In genomic region chr15:66798426-66799061, GRCh38 we compare ENCODE assay signal across 16 cellular contexts.
DNase-seq lines count a peak whose midpoint lies in the region; ATAC-seq and TF ChIP-seq lines count a peak whose summit lies in the region.
"Had no signal": no experiment of that assay in that cellular context is flagged by ENCODE, and none has a peak within 500 bp of the region (broad histone marks: within the 10 kb centered on the region; RNA-seq: fewer than 3 reads in every experiment).

No MANE protein-coding gene starts in this region.

- H3K27me3 ChIP-seq in skeletal muscle satellite cell (ENCODE audit: control insufficient read depth, insufficient read depth, low read length) = no peaks in the 10 kb centered on the region

- ATAC-seq in SK-N-SH treated with all-trans-retinoic acid at 6 μM for 48 hours (peak; percentile 34), HG03432 (IDR thresholded peaks at IDR 0.05; ENCODE audit: unreplicated experiment) (no peak), HG02970 (IDR thresholded peaks at IDR 0.05; ENCODE audit: low FRiP score, unreplicated experiment) (no peak)
- ATAC-seq: activated T-cell treated with anti-CD3 and anti-CD28 coated beads, Interleukin-2, amount 50 U/mL, for 72 hours had no signal

- H3K4me1 ChIP-seq in skeletal muscle satellite cell (ENCODE audit: control insufficient read depth, insufficient read depth, low read length) = peaks cover 48% of the 10 kb centered on the region

- H3K9me3 ChIP-seq in skeletal muscle satellite cell (replicated peaks; ENCODE audit: low read length) = no peaks in the 10 kb centered on the region

- H3K9ac ChIP-seq in skeletal muscle satellite cell (ENCODE audit: low read depth, low read length) = peak overlapping the region; percentile 38

- no peak overlapping the region for H3K27ac ChIP-seq in substantia nigra (ENCODE audit: low read depth, low read length, poor library complexity, severe bottlenecking)

- DNase-seq in GM04504 (ENCODE audit: low read depth) (peak; percentile 41), fibroblast of the conjunctiva (ENCODE audit: low read depth) (peak; percentile 34), substantia nigra (lab: John Stamatoyannopoulos, UW) (no peak), NCI-H446 treated with DMSO at 0.1 percent for 48 hours (lab: John Stamatoyannopoulos, UW) (no peak)
- DNase-seq: activated CD4-positive, alpha-beta T cell treated with anti-CD3 and anti-CD28 coated beads for 48 hours; activated T-cell treated with anti-CD3 and anti-CD28 coated beads, Interleukin-2, amount 50 U/mL, for 72 hours; effector memory CD4-positive, alpha-beta T cell; glutamatergic neuron; Kasumi-1; kidney; NCI-H1694; NCI-H526 treated with DMSO at 0.1 percent for 48 hours had no signal

- H3K36me3 ChIP-seq in skeletal muscle satellite cell (ENCODE audit: insufficient read depth, low read length) = no peaks in the 10 kb centered on the region

- H3K4me2 ChIP-seq in skeletal muscle satellite cell (ENCODE audit: low read length) = peak overlapping the region; percentile 48

- H3K4me3 ChIP-seq in skeletal muscle satellite cell (ENCODE audit: low read length) = no peak overlapping the region

TF ChIP-seq in SK-N-SH treated with all-trans-retinoic acid at 6 μM for 48 hours, 23 proteins besides CTCF, POLR2A, EP300 and RAD21:
- TF ChIP-seq ISL1 (CRISPR knock-in tag; IDR thresholded peaks at IDR 0.05) (peak; percentile 41), CSRNP3 (CRISPR knock-in tag; IDR thresholded peaks at IDR 0.05) (no peak), POU6F1 (CRISPR knock-in tag; IDR thresholded peaks at IDR 0.05; ENCODE audit: borderline replicate concordance, low read depth) (no peak)

Comparison
In these comparisons a context has a peak if more than half of its experiments do, and no peak if none do; other contexts are left out.
1. DNase-seq: peak in GM04504 (single experiment) and fibroblast of the conjunctiva (single experiment); none in substantia nigra (0 of 49) and NCI-H446 treated with DMSO at 0.1 percent for 48 hours (single experiment).